In genomic region chr11:34625576-34625975, GRCh38 we compare ENCODE assay signal across 1 cellular context.
TF ChIP-seq lines count a peak whose summit lies in the region.

No MANE protein-coding gene starts in this region.

TF ChIP-seq in IMR-90, 13 proteins besides CTCF, POLR2A, EP300 and RAD21 (continued from another document):
- no peak for TF ChIP-seq USF2 (IDR thresholded peaks at IDR 0.05; ENCODE audit: low read depth, low read length)
- TF ChIP-seq RCOR1 (IDR thresholded peaks at IDR 0.05; ENCODE audit: insufficient replicate concordance, low read length): no peak
- no peak for TF ChIP-seq CEBPB (IDR thresholded peaks at IDR 0.05; ENCODE audit: low read depth, low read length)
